In genomic region chr2:113233593-113234550, GRCh38 we compare ENCODE assay signal across 9 cellular contexts. TPM values are rescaled to one million over a fixed set of nuclear protein-coding genes. Genes with fewer than 3 reads are reported as not detected.
A peak's percentile ranks its signal among the peaks of the same experiment; 100 is the strongest.
DNase-seq lines count a peak whose midpoint lies in the region; ATAC-seq and TF ChIP-seq lines count a peak whose summit lies in the region.
"Had no signal": no experiment of that assay in that cellular context is flagged by ENCODE, and none has a peak within 500 bp of the region (broad histone marks: within the 10 kb centered on the region; RNA-seq: fewer than 3 reads in every experiment).

No MANE protein-coding gene starts in this region.

- no peaks in the 10 kb centered on the region for H3K9me3 ChIP-seq in RWPE2 (ENCODE audit: severe bottlenecking)
- H3K9me3 ChIP-seq: thoracic aorta had no signal

- DNase-seq in stimulated activated CD4-positive, alpha-beta T cell treated with anti-CD3 and anti-CD28 coated beads, Interleukin-1b, Interleukin-23, amount 100 ng/mL, for 48 hours, result peak; percentile 21
- DNase-seq in stimulated activated CD4-positive, alpha-beta T cell treated with anti-CD3 and anti-CD28 coated beads, Interleukin-4, amount 100 ng/mL, for 1 hour, result no peak
- no peak for DNase-seq in RWPE2 (ENCODE audit: low spot score)
- peak; percentile 47 for DNase-seq in fibroblast of the aortic adventitia (ENCODE audit: low read depth)
- no peak for DNase-seq in NCI-H2171 treated with DMSO at 0.1 percent for 48 hours (lab: John Stamatoyannopoulos, UW)
- no peak for DNase-seq in stimulated activated CD4-positive, alpha-beta T cell treated with anti-CD3 and anti-CD28 coated beads, Interleukin-2, amount 100 ng/mL, for 24 hours

- no peaks in the 10 kb centered on the region for H3K27me3 ChIP-seq in RWPE2 (ENCODE audit: insufficient read depth, poor library complexity, severe bottlenecking)

- H3K36me3 ChIP-seq in RWPE2 (ENCODE audit: low read depth), result no peaks in the 10 kb centered on the region
- H3K36me3 ChIP-seq: thoracic aorta had no signal

- no peaks in the 10 kb centered on the region for H3K4me1 ChIP-seq in RWPE2 (ENCODE audit: insufficient read depth, poor library complexity, severe bottlenecking)

- TF ChIP-seq CTCF in RWPE2 (IDR thresholded peaks at IDR 0.05; ENCODE audit: poor library complexity, severe bottlenecking) (no peak), fibroblast of the aortic adventitia (IDR thresholded peaks at IDR 0.05; ENCODE audit: insufficient read depth, low read length) (peak; percentile 48)

- no peak overlapping the region for H3K27ac ChIP-seq in RWPE2 (ENCODE audit: poor library complexity, severe bottlenecking)
- H3K27ac ChIP-seq: thoracic aorta had no signal

- H3K4me3 ChIP-seq in RWPE2 (ENCODE audit: severe bottlenecking) (no peak overlapping the region), fibroblast of the aortic adventitia (ENCODE audit: low read depth, low read length) (no peak overlapping the region)

- ATAC-seq in RWPE2 (ENCODE audit: low read depth) (peak; percentile 49; the same call in 1 of the 3 replicates), GM21576 (IDR thresholded peaks at IDR 0.05; ENCODE audit: unreplicated experiment) (no peak), GM18858 (IDR thresholded peaks at IDR 0.05; ENCODE audit: unreplicated experiment) (no peak)

RNA-seq across cellular contexts. Expression of gene PAX8, which starts 44.8 kb away (rescaled TPM):
- 0.09 and 1.5 TPM in 2 replicates for total RNA-seq in fibroblast of the aortic adventitia (ENCODE audit: low replicate concordance)

Comparison
In these comparisons a context has a peak if more than half of its experiments do, and no peak if none do; other contexts are left out.
1. DNase-seq: peak in stimulated activated CD4-positive, alpha-beta T cell treated with anti-CD3 and anti-CD28 coated beads, Interleukin-1b, Interleukin-23, amount 100 ng/mL, for 48 hours (single experiment) and fibroblast of the aortic adventitia (single experiment); none in stimulated activated CD4-positive, alpha-beta T cell treated with anti-CD3 and anti-CD28 coated beads, Interleukin-4, amount 100 ng/mL, for 1 hour (single experiment), RWPE2 (single experiment), NCI-H2171 treated with DMSO at 0.1 percent for 48 hours (single experiment) and stimulated activated CD4-positive, alpha-beta T cell treated with anti-CD3 and anti-CD28 coated beads, Interleukin-2, amount 100 ng/mL, for 24 hours (0 of 2).